Comparison of ENCODE assay signal across 7 cellular contexts in the genomic region with DNA sequence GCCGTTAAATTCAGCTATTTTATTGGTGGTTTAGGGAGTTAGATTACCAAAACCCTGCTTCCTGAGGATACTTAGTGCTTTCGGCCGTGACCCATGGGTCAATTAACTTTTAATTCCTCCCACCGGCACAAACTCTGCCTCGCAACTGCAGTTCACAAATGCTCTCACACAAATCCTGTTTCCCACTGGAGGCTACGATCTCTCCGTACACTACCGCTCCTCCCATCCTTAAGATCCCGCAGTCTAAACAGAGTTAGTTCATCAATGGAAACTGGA. TPM values are rescaled to one million over a fixed set of nuclear protein-coding genes. Genes with fewer than 3 reads are reported as not detected.
DNase-seq lines count a peak whose midpoint lies in the region; ATAC-seq and TF ChIP-seq lines count a peak whose summit lies in the region.

No MANE protein-coding gene starts in this region.

- H3K4me1 ChIP-seq in HUES64 (ENCODE audit: insufficient read depth, low read length) (peaks cover 22% of the 10 kb centered on the region), mammary epithelial cell (ENCODE audit: insufficient read depth, low read length) (peaks cover 17% of the 10 kb centered on the region), lower lobe of right lung (peaks cover 72% of the 10 kb centered on the region), upper lobe of right lung (peaks cover 49% of the 10 kb centered on the region)

- H3K9ac ChIP-seq in HUES64 (ENCODE audit: low read depth, low read length) = peak overlapping the region; percentile 89
- H3K9ac ChIP-seq in mammary epithelial cell (ENCODE audit: insufficient read depth, low read length) = peak overlapping the region; percentile 97

- ATAC-seq in lower lobe of right lung (no peak), upper lobe of right lung (no peak), HG03432 (IDR thresholded peaks at IDR 0.05; ENCODE audit: unreplicated experiment) (no peak)

- H3K27me3 ChIP-seq in HUES64 (ENCODE audit: insufficient read depth, low read length) = no peaks in the 10 kb centered on the region
- H3K27me3 ChIP-seq in mammary epithelial cell (ENCODE audit: insufficient read depth, low read length) = no peaks in the 10 kb centered on the region
- H3K27me3 ChIP-seq in lower lobe of right lung (ENCODE audit: low read depth) = no peaks in the 10 kb centered on the region
- no peaks in the 10 kb centered on the region for H3K27me3 ChIP-seq in upper lobe of right lung

- under 1% methylated on average over 9 of the region's 9 CpGs for WGBS in HUES64
- WGBS in mammary epithelial cell (ENCODE audit: low coverage, missing lambda C conversion rate) = under 1% methylated on average over 9 of the region's 9 CpGs

- H3K9me3 ChIP-seq in HUES64 (ENCODE audit: insufficient read depth, low read depth, low read length) (no peaks in the 10 kb centered on the region), mammary epithelial cell (replicated peaks; ENCODE audit: insufficient read depth, low read length) (no peaks in the 10 kb centered on the region), lower lobe of right lung (no peaks in the 10 kb centered on the region), upper lobe of right lung (no peaks in the 10 kb centered on the region)

- H3K27ac ChIP-seq in HUES64 (ENCODE audit: low read depth, low read length) (peak overlapping the region; percentile 95), mammary epithelial cell (ENCODE audit: insufficient read depth, low read depth, low read length) (peak overlapping the region; percentile 99), lower lobe of right lung (peak overlapping the region; percentile 92), upper lobe of right lung (peak overlapping the region; percentile 99)

- H3K4me3 ChIP-seq in HUES64 (ENCODE audit: low read length) (peak overlapping the region; percentile 75), mammary epithelial cell (replicated peaks in 1 of 3; ENCODE audit: insufficient read depth in 1 of 3, low read depth in 2 of 3, low read length in 3 of 3) (peak overlapping the region; percentile 70 to 82 (median 79)), lower lobe of right lung (peak overlapping the region; percentile 92), upper lobe of right lung (peak overlapping the region; percentile 97)

- CTCF ChIA-PET in mammary epithelial cell (lab: Charles Lee; ENCODE audit: low non-redundant PET) = interaction anchor here (0.6 to 0.7 kb wide), 2 partner anchors 125 to 503 kb away, joined by 3 to 4 read pairs; no protein-coding TSS in a partner anchor

- no peaks in the 10 kb centered on the region; the same call in 1 of the 2 replicates for H3K36me3 ChIP-seq in HUES64 (ENCODE audit: insufficient read depth, low read length)
- no peaks in the 10 kb centered on the region for H3K36me3 ChIP-seq in mammary epithelial cell (ENCODE audit: insufficient read depth, low read length)
- peaks cover 11% of the 10 kb centered on the region for H3K36me3 ChIP-seq in lower lobe of right lung
- H3K36me3 ChIP-seq in upper lobe of right lung = no peaks in the 10 kb centered on the region

- H4K20me1 ChIP-seq in mammary epithelial cell (ENCODE audit: insufficient read depth, low read length) = no peaks in the 10 kb centered on the region

- TF ChIP-seq CTCF in mammary epithelial cell (conservative IDR thresholded peaks at IDR 0.05 in 1 of 2, IDR thresholded peaks at IDR 0.05 in 1 of 2; ENCODE audit: extremely low read depth in 1 of 2, insufficient read depth in 1 of 2, low read depth in 1 of 2, low read length in 2 of 2) = no peak
- TF ChIP-seq CTCF in lower lobe of right lung (IDR thresholded peaks at IDR 0.05) = no peak
- no peak for TF ChIP-seq CTCF in upper lobe of right lung (IDR thresholded peaks at IDR 0.05)

- intact Hi-C loops in mammary epithelial cell (cut with micrococcal nuclease) (loop anchor here (1.0 kb wide), 1 partner anchor 27 kb away; no protein-coding TSS in a partner anchor), lower lobe of right lung (cut with DNase I) (no loop called here), upper lobe of right lung (cut with DNase I) (no loop called here)

- in situ Hi-C loops in mammary epithelial cell (cut with MboI; ENCODE audit: low sequenced_read_pairs in 2 of 2) = no loop called here

- dilution Hi-C loops in mammary epithelial cell (cut with HindIII; ENCODE audit: low sequenced_read_pairs) = no loop called here

- peak overlapping the region; percentile 95 for H2AFZ ChIP-seq in mammary epithelial cell (ENCODE audit: low read depth, low read length)

- TSS peak; percentile 81 for BruUV-seq in mammary epithelial cell (replicated peaks; lab: Mats Ljungman, UMichigan)

- peak overlapping the region; percentile 94 for H3K4me2 ChIP-seq in mammary epithelial cell (ENCODE audit: insufficient read depth, low read depth, low read length)

- DNase-seq in mammary epithelial cell = no peak
- no peak for DNase-seq in lower lobe of right lung
- no peak for DNase-seq in upper lobe of right lung
- no peak for DNase-seq in activated T-cell treated with anti-CD3 and anti-CD28 coated beads for 4 hours
- no peak for DNase-seq in stimulated activated CD4-positive, alpha-beta T cell treated with anti-CD3 and anti-CD28 coated beads, Interleukin-12 subunit alpha, Interleukin-12 subunit beta, amount 100 ng/mL, for 4 hours

- peaks cover 59% of the 10 kb centered on the region for H3K79me2 ChIP-seq in mammary epithelial cell (ENCODE audit: insufficient read depth, low read length)

RNA-seq across cellular contexts. Expression of a gene that starts 0.4 kb away (rescaled TPM):
- polyA plus RNA-seq in HUES64 (2013, experiment 1 of 2) = 6.3 TPM
- polyA plus RNA-seq in HUES64 (2013, experiment 2 of 2) = 7.8 TPM
- total RNA-seq in mammary epithelial cell = 1 to 10 TPM; 6.8 to 9.3 TPM
- 7.6 TPM for polyA plus RNA-seq in mammary epithelial cell
- 5.1 TPM for polyA minus RNA-seq in mammary epithelial cell
- total RNA-seq in lower lobe of right lung = 11.3 TPM
- 11.8 TPM for total RNA-seq in upper lobe of right lung

RNA-seq across cellular contexts. Expression of a gene that starts 0.5 kb away (rescaled TPM):
- 9.7 TPM for polyA plus RNA-seq in HUES64 (2013, experiment 1 of 2)
- 10.2 TPM for polyA plus RNA-seq in HUES64 (2013, experiment 2 of 2)
- total RNA-seq in mammary epithelial cell (10 to 100 TPM; 10.8 to 12.8 TPM), lower lobe of right lung (27.3 TPM), upper lobe of right lung (34.7 TPM)
- 5.0 TPM for polyA plus RNA-seq in mammary epithelial cell
- 13.0 TPM for polyA minus RNA-seq in mammary epithelial cell

RNA-seq across cellular contexts. Expression of a gene that starts 60.0 kb away (rescaled TPM):
- 51.7 TPM for polyA plus RNA-seq in HUES64 (2013, experiment 1 of 2)
- polyA plus RNA-seq in HUES64 (2013, experiment 2 of 2) = 48.8 TPM
- 10 to 100 TPM; 39.7 to 70.1 TPM for total RNA-seq in mammary epithelial cell
- polyA plus RNA-seq in mammary epithelial cell = 78.2 TPM
- 30.4 TPM for polyA minus RNA-seq in mammary epithelial cell
- 30.6 TPM for total RNA-seq in lower lobe of right lung
- 35.1 TPM for total RNA-seq in upper lobe of right lung
